In the genomic region with DNA sequence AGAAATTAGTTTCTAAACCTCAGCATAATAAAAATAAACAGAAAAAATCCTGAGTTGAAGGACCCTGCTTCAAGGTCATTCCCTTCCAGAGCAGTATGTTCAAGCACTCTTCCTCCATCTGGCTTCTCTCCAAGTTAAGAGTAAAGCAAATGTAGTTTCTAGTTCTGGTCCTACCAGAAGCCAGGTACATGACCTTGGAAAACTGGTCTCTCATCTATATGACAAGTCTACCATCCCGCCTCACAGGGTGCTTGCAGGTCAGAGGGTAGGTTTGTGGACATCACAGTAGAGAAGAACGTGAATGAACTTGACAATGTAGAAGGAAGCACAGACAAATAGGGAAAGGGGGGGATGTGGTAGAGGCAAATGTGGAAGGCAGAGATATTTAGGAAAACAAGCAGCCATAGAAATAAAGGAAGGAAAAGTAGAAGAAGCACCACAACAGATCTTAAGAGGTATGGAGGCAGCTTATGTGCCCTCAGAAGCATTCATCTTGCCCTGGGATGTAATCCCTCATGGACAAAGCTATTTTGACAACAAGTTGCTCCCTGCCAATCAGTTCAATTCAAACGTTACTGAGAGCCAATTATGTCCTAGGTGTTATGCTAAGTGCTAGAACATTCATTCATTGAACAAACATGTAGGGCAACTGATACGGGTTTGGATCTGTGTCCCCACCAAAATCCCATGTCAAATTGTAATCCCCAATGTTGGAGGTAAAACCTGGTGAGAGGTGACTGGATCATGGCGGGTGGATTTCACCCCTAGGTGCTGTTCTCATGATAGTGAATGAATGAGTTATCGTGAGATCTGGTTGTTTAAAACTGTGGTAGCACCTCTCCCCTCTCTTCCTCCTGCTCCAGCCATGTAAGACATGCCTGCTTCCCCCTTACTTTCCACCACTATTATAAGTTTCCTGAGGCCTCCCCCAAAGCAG, we compare ENCODE assay signal across 13 cellular contexts. TPM values are rescaled to one million over a fixed set of nuclear protein-coding genes. Genes with fewer than 3 reads are reported as not detected.
A peak's percentile ranks its signal among the peaks of the same experiment; 100 is the strongest.
DNase-seq lines count a peak whose midpoint lies in the region; ATAC-seq, FAIRE-seq and TF ChIP-seq lines count a peak whose summit lies in the region.
"Had no signal": no experiment of that assay in that cellular context is flagged by ENCODE, and none has a peak within 500 bp of the region (broad histone marks: within the 10 kb centered on the region; RNA-seq: fewer than 3 reads in every experiment).

No MANE protein-coding gene starts in this region.

- no peak for ATAC-seq in activated naive CD4-positive, alpha-beta T cell treated with anti-CD3 and anti-CD28 coated beads, Interleukin-2, amount 50 U/mL, for 72 hours
- ATAC-seq in body of pancreas = no peak
- ATAC-seq in HepG2 = peak; percentile 69
- ATAC-seq in GM21529 (IDR thresholded peaks at IDR 0.05; ENCODE audit: unreplicated experiment) = no peak

- H3K4me1 Mint-ChIP-seq in activated naive CD4-positive, alpha-beta T cell treated with anti-CD3 and anti-CD28 coated beads for 36 hours (ENCODE audit: low read depth) = no peaks in the 10 kb centered on the region
- H3K4me1 Mint-ChIP-seq: activated naive CD4-positive, alpha-beta T cell treated with anti-CD3 and anti-CD28 coated beads, Interleukin-2, amount 50 U/mL, for 24 hours; memory B cell had no signal

- no TSS peak for BruUV-seq in HepG2 (replicated peaks; lab: Mats Ljungman, UMichigan)

- no peak for DNase-seq in activated naive CD4-positive, alpha-beta T cell treated with anti-CD3 and anti-CD28 coated beads, Interleukin-2, amount 50 U/mL, for 72 hours (ENCODE audit: low spot score in 2 of 2)
- DNase-seq in activated naive CD4-positive, alpha-beta T cell treated with anti-CD3 and anti-CD28 coated beads for 36 hours = no peak
- no peak for DNase-seq in body of pancreas
- peak; percentile 75 for DNase-seq in HepG2 (ENCODE audit: low spot score)
- DNase-seq in tibial nerve (ENCODE audit: low spot score in 2 of 2) = no peak
- no peak for DNase-seq in DMS79 (lab: John Stamatoyannopoulos, UW)
- no peak for DNase-seq in COLO829 (ENCODE audit: low spot score)
- DNase-seq: activated CD4-positive, alpha-beta memory T cell treated with anti-CD3 and anti-CD28 coated beads for 36 hours; glutamatergic neuron; NCI-H526 treated with DMSO at 0.1 percent for 48 hours had no signal

- H3K9me3 ChIP-seq in body of pancreas = no peaks in the 10 kb centered on the region
- H3K9me3 ChIP-seq in HepG2 (ENCODE audit: low read length) = no peaks in the 10 kb centered on the region
- H3K9me3 ChIP-seq in tibial nerve = no peaks in the 10 kb centered on the region

- peaks cover 11% of the 10 kb centered on the region in 2 donors for H3K36me3 Mint-ChIP-seq in activated naive CD4-positive, alpha-beta T cell treated with anti-CD3 and anti-CD28 coated beads, Interleukin-2, amount 50 U/mL, for 72 hours
- H3K36me3 Mint-ChIP-seq in activated naive CD4-positive, alpha-beta T cell treated with anti-CD3 and anti-CD28 coated beads for 36 hours (ENCODE audit: low read depth) = peaks cover 25% of the 10 kb centered on the region

- H3K27ac Mint-ChIP-seq in activated naive CD4-positive, alpha-beta T cell treated with anti-CD3 and anti-CD28 coated beads, Interleukin-2, amount 50 U/mL, for 72 hours = peak overlapping the region; percentile 12 to 16
- H3K27ac Mint-ChIP-seq in activated naive CD4-positive, alpha-beta T cell treated with anti-CD3 and anti-CD28 coated beads for 36 hours = no peak overlapping the region
- H3K27ac Mint-ChIP-seq: activated CD4-positive, alpha-beta memory T cell treated with anti-CD3 and anti-CD28 coated beads for 36 hours; activated naive CD4-positive, alpha-beta T cell treated with anti-CD3 and anti-CD28 coated beads, Interleukin-2, amount 50 U/mL, for 24 hours; memory B cell had no signal

- H3K27ac ChIP-seq in body of pancreas (peak overlapping the region; percentile 22 to 59 (median 42)), HepG2 (ENCODE audit: extremely low read length, insufficient read depth, low read length) (peak overlapping the region; percentile 63), tibial nerve (peak overlapping the region; percentile 30 to 89 (median 48))

- in situ Hi-C loops in HepG2 (cut with HindIII; ENCODE audit: extremely low pct_ligation_motif_present, low pct_unique_long_range_greater_than_20kb) = no loop called here

- POLR2A ChIA-PET in HepG2 (lab: Yijun Ruan, JAX) = interaction anchor here (1.1 kb wide), 2 partner anchors 19 to 83 kb away, joined by 3 read pairs; a partner anchor contains a TSS

- H3K27me3 Mint-ChIP-seq in activated naive CD4-positive, alpha-beta T cell treated with anti-CD3 and anti-CD28 coated beads for 36 hours (ENCODE audit: low read depth) = no peaks in the 10 kb centered on the region
- H3K27me3 Mint-ChIP-seq: activated CD4-positive, alpha-beta memory T cell treated with anti-CD3 and anti-CD28 coated beads for 36 hours; activated naive CD4-positive, alpha-beta T cell treated with anti-CD3 and anti-CD28 coated beads, Interleukin-2, amount 50 U/mL, for 24 hours; memory B cell had no signal

- no peak overlapping the region for H3K4me3 Mint-ChIP-seq in activated naive CD4-positive, alpha-beta T cell treated with anti-CD3 and anti-CD28 coated beads for 36 hours
- H3K4me3 Mint-ChIP-seq: activated CD4-positive, alpha-beta memory T cell treated with anti-CD3 and anti-CD28 coated beads for 36 hours; activated naive CD4-positive, alpha-beta T cell treated with anti-CD3 and anti-CD28 coated beads, Interleukin-2, amount 50 U/mL, for 24 hours; memory B cell had no signal

- H3K9ac ChIP-seq in HepG2 (ENCODE audit: insufficient read depth, low read depth, low read length) = no peak overlapping the region

- no peak overlapping the region for H3K4me3 ChIP-seq in body of pancreas
- no peak overlapping the region for H3K4me3 ChIP-seq in HepG2 (replicated peaks in 1 of 3; ENCODE audit: insufficient read depth in 1 of 3, low read depth in 2 of 3, low read length in 3 of 3)
- no peak overlapping the region for H3K4me3 ChIP-seq in tibial nerve

- H3K36me3 ChIP-seq in body of pancreas (replicated peaks in 1 of 2; ENCODE audit: insufficient read depth in 1 of 2, low read depth in 2 of 2) = peaks cover 0 to 7% of the 10 kb centered on the region in 2 donors
- peaks cover 5 to 35% of the 10 kb centered on the region in 2 experiments for H3K36me3 ChIP-seq in HepG2 (replicated peaks in 1 of 2; ENCODE audit: control insufficient read depth in 1 of 2, insufficient read depth in 2 of 2, low read length in 2 of 2)
- peaks cover 0 to 33% (median 0%) of the 10 kb centered on the region in 3 donors for H3K36me3 ChIP-seq in tibial nerve

- intact Hi-C loops in activated naive CD4-positive, alpha-beta T cell treated with anti-CD3 and anti-CD28 coated beads for 36 hours (cut with micrococcal nuclease) = no loop called here
- intact Hi-C loops in body of pancreas (cut with DNase I) = no loop called here
- intact Hi-C loops in HepG2 (cut with micrococcal nuclease; ENCODE audit: unreplicated experiment) = loop anchor here (5.0 to 10.0 kb wide), 2 partner anchors 45 to 78 kb away; a partner anchor contains a TSS

- no peak overlapping the region for H3K4me2 ChIP-seq in HepG2 (ENCODE audit: low read depth, low read length)

- WGBS in body of pancreas, 2 donors = 57 to 67% methylated on average over 6 of the region's 6 CpGs
- whole genome bisulfite sequencing in HepG2 (ENCODE audit: low lambda C conversion rate) = 59% methylated on average over 6 of the region's 6 CpGs
- WGBS in tibial nerve, 2 donors = 74 to 80% methylated on average over 6 of the region's 6 CpGs

- CTCF ChIA-PET in activated naive CD4-positive, alpha-beta T cell treated with anti-CD3 and anti-CD28 coated beads for 36 hours (lab: Charles Lee) = no interaction called here
- CTCF ChIA-PET in HepG2 (lab: Yijun Ruan, JAX; ENCODE audit: low intra/inter-chr PET ratio, low total read pairs) = no interaction called here

- TF ChIP-seq CTCF in body of pancreas (IDR thresholded peaks at IDR 0.05) (no peak), HepG2 (CRISPR knock-in tag; IDR thresholded peaks at IDR 0.05) (no peak), tibial nerve (IDR thresholded peaks at IDR 0.05) (no peak)

- H3K27me3 ChIP-seq in body of pancreas (no peaks in the 10 kb centered on the region), HepG2 (ENCODE audit: control insufficient read depth in 1 of 2, insufficient read depth in 2 of 2, low read length in 2 of 2) (no peaks in the 10 kb centered on the region), tibial nerve (no peaks in the 10 kb centered on the region)

- no peaks in the 10 kb centered on the region for H3K9me3 Mint-ChIP-seq in activated naive CD4-positive, alpha-beta T cell treated with anti-CD3 and anti-CD28 coated beads, Interleukin-2, amount 50 U/mL, for 72 hours
- H3K9me3 Mint-ChIP-seq in activated naive CD4-positive, alpha-beta T cell treated with anti-CD3 and anti-CD28 coated beads for 36 hours = no peaks in the 10 kb centered on the region
- H3K9me3 Mint-ChIP-seq: activated CD4-positive, alpha-beta memory T cell treated with anti-CD3 and anti-CD28 coated beads for 36 hours; activated naive CD4-positive, alpha-beta T cell treated with anti-CD3 and anti-CD28 coated beads, Interleukin-2, amount 50 U/mL, for 24 hours; memory B cell had no signal

- no peaks in the 10 kb centered on the region for H4K20me1 ChIP-seq in HepG2 (ENCODE audit: insufficient read depth, low read length)

- no peak overlapping the region for H2AFZ ChIP-seq in HepG2 (ENCODE audit: low read length)

- FAIRE-seq in HepG2 (lab: Jason Lieb, UNC) = peak; percentile 36

- no peak for TF ChIP-seq EP300 in HepG2 (IDR thresholded peaks at IDR 0.05; ENCODE audit: low read depth in 2 of 2, low read length in 2 of 2)
- TF ChIP-seq EP300 in HepG2 (CRISPR knock-in tag; IDR thresholded peaks at IDR 0.05; ENCODE audit: borderline replicate concordance) = no peak
- TF ChIP-seq EP300 in tibial nerve (IDR thresholded peaks at IDR 0.05) = no peak

- no peak for TF ChIP-seq RAD21 in HepG2 (CRISPR knock-in tag; IDR thresholded peaks at IDR 0.05)

- H3K4me1 ChIP-seq in body of pancreas (peaks cover 20% of the 10 kb centered on the region), HepG2 (ENCODE audit: insufficient read depth, low read length) (peaks cover 46% of the 10 kb centered on the region), tibial nerve (peaks cover 0 to 62% (median 17%) of the 10 kb centered on the region in 4 donors)

- H3K79me2 ChIP-seq in HepG2 (ENCODE audit: insufficient read depth, low read length) = no peaks in the 10 kb centered on the region

- TF ChIP-seq POLR2A in body of pancreas (IDR thresholded peaks at IDR 0.05) (no peak), HepG2 (IDR thresholded peaks at IDR 0.05; ENCODE audit: insufficient read depth in 1 of 2, low read depth in 2 of 2, low read length in 2 of 2) (no peak), tibial nerve (IDR thresholded peaks at IDR 0.05) (no peak)

RNA-seq across cellular contexts. Expression of a gene that starts 23.7 kb away (rescaled TPM):
- 10 to 100 TPM; 20.2 to 32.7 TPM for total RNA-seq in activated naive CD4-positive, alpha-beta T cell treated with anti-CD3 and anti-CD28 coated beads, Interleukin-2, amount 50 U/mL, for 72 hours
- total RNA-seq in activated naive CD4-positive, alpha-beta T cell treated with anti-CD3 and anti-CD28 coated beads for 36 hours = 10 to 100 TPM; 18.4 to 19.0 TPM
- total RNA-seq in body of pancreas (10 to 100 TPM; 15.8 to 23.9 TPM), HepG2 (2016; rRNA removed; fragmentation: Illumina TruSeq; extraction: Trizol) (162 and 227 TPM in 2 replicates), tibial nerve (100 to 1,000 TPM in 3 of 4 donors, 10 to 100 TPM in 1; 52.8 to 144 (median 118) TPM)
- 53.8 and 56.6 TPM in 2 replicates for total RNA-seq in HepG2 (2016; cell fraction: cytosol; rRNA removed; fragmentation: Illumina TruSeq; extraction: Trizol; ENCODE audit: low read depth)
- total RNA-seq in HepG2 (2016; cell fraction: insoluble cytoplasmic fraction; rRNA removed; fragmentation: Illumina TruSeq; extraction: Trizol) = 167 and 237 TPM in 2 replicates
- total RNA-seq in HepG2 (2016; cell fraction: membrane; rRNA removed; fragmentation: Illumina TruSeq; extraction: Trizol) = 106 and 117 TPM in 2 replicates
- total RNA-seq in HepG2 (2016; cell fraction: nucleus; rRNA removed; fragmentation: Illumina TruSeq; extraction: Trizol) = 61.8 and 66.6 TPM in 2 replicates
- 19.9 and 32.0 TPM in 2 replicates for polyA plus RNA-seq in HepG2 (2011; rRNA removed)
- 14.6 and 17.1 TPM in 2 replicates for polyA plus RNA-seq in HepG2 (2011; cell fraction: cytosol; rRNA removed)
- 5.7 and 8.6 TPM in 2 replicates for polyA plus RNA-seq in HepG2 (2011; cell fraction: nucleus; rRNA removed)
- polyA plus RNA-seq in HepG2 (2012) = 37.5 and 38.0 TPM in 2 replicates
- polyA plus RNA-seq in HepG2 (2016; cell fraction: cytosol; fragmentation: Illumina TruSeq; extraction: Trizol; ENCODE audit: low read depth) = 41.8 and 48.7 TPM in 2 replicates
- 146 and 166 TPM in 2 replicates for polyA plus RNA-seq in HepG2 (2016; cell fraction: insoluble cytoplasmic fraction; fragmentation: Illumina TruSeq; extraction: Trizol; ENCODE audit: low read depth)
- polyA plus RNA-seq in HepG2 (2016; cell fraction: membrane; fragmentation: Illumina TruSeq; extraction: Trizol; ENCODE audit: low read depth) = 62.0 and 63.7 TPM in 2 replicates
- polyA plus RNA-seq in HepG2 (2016; cell fraction: nucleus; fragmentation: Illumina TruSeq; extraction: Trizol; ENCODE audit: insufficient read depth, low read depth) = 65.5 and 72.3 TPM in 2 replicates
- polyA minus RNA-seq in HepG2 (2011; rRNA and poly(A)+ RNA removed; ENCODE audit: low replicate concordance) = 6.1 and 7.3 TPM in 2 replicates
- 19.1 and 19.5 TPM in 2 replicates for polyA minus RNA-seq in HepG2 (2011; cell fraction: cytosol; rRNA and poly(A)+ RNA removed)
- 20.9 and 21.8 TPM in 2 replicates for polyA minus RNA-seq in HepG2 (2011; cell fraction: nucleus; rRNA and poly(A)+ RNA removed)
